ENCODE assay signal across 10 cellular contexts in genomic region chr11:537622-538430, GRCh38. TPM values are rescaled to one million over a fixed set of nuclear protein-coding genes. Genes with fewer than 3 reads are reported as not detected.
DNase-seq lines count a peak whose midpoint lies in the region; FAIRE-seq and TF ChIP-seq lines count a peak whose summit lies in the region.
"Had no signal": no experiment of that assay in that cellular context is flagged by ENCODE, and none has a peak within 500 bp of the region (broad histone marks: within the 10 kb centered on the region; RNA-seq: fewer than 3 reads in every experiment).

No MANE protein-coding gene starts in this region.

- H3K27ac ChIP-seq in PC-9 (no peak overlapping the region), esophagus squamous epithelium (peak overlapping the region in 2 of 4 donors; percentile 29 to 94)
- H3K27ac ChIP-seq: SJCRH30 had no signal

- H3K79me2 ChIP-seq in PC-9 (ENCODE audit: low read depth), result 0 out of 2 replicates have a peak, but pooled peaks cover 3% of the 10 kb centered on the region

- H3K27ac Mint-ChIP-seq in Calu3 (ENCODE audit: unreplicated experiment) (peak overlapping the region; percentile 66), progenitor cell of endocrine pancreas (no peak overlapping the region)

- CTCF ChIA-PET in Calu3 (lab: Charles Lee), result no interaction called here
- CTCF ChIA-PET in PC-9 (lab: Charles Lee), result no interaction called here

- no peaks in the 10 kb centered on the region for H3K4me1 ChIP-seq in PC-9 (replicated peaks; ENCODE audit: insufficient read depth)
- H3K4me1 ChIP-seq in esophagus squamous epithelium, result peaks cover 36 to 47% (median 38%) of the 10 kb centered on the region in 3 donors
- H3K4me1 ChIP-seq: SJCRH30 had no signal

- DNase-seq in Calu3, result no peak
- no peak for DNase-seq in PC-9
- DNase-seq in esophagus squamous epithelium (lab: John Stamatoyannopoulos, UW), result no peak
- DNase-seq in progenitor cell of endocrine pancreas (ENCODE audit: low spot score, unreplicated experiment), result no peak
- no peak for DNase-seq in activated CD4-positive, CD25-positive, alpha-beta regulatory T cell (lab: John Stamatoyannopoulos, UW)
- no peak for DNase-seq in NOMO-1 treated with DMSO at 0.1 percent for 48 hours (lab: John Stamatoyannopoulos, UW; ENCODE audit: unreplicated experiment)
- no peak for DNase-seq in NOMO-1 treated with dmso at 0.1 percent for 144 hours (lab: John Stamatoyannopoulos, UW; ENCODE audit: unreplicated experiment)
- DNase-seq in H54 (ENCODE audit: insufficient read length, low spot score), result no peak

- H3K9me3 Mint-ChIP-seq in Calu3 (ENCODE audit: low read depth, unreplicated experiment) (no peaks in the 10 kb centered on the region), progenitor cell of endocrine pancreas (ENCODE audit: low read depth) (no peaks in the 10 kb centered on the region)

- peak overlapping the region; percentile 85 for H3K4me2 ChIP-seq in PC-9

- no peaks in the 10 kb centered on the region for H4K20me1 ChIP-seq in PC-9 (ENCODE audit: insufficient read depth)

- H3K27me3 ChIP-seq in PC-9 (ENCODE audit: insufficient read depth, low read depth) (no peaks in the 10 kb centered on the region), esophagus squamous epithelium (no peaks in the 10 kb centered on the region)
- H3K27me3 ChIP-seq: SJCRH30 had no signal

- intact Hi-C loops in Calu3 (cut with micrococcal nuclease; ENCODE audit: unreplicated experiment), result no loop called here
- intact Hi-C loops in PC-9 (cut with micrococcal nuclease; ENCODE audit: unreplicated experiment), result loop anchor here (2.0 kb wide), 1 partner anchor 31 kb away; the partner anchor contains the start of gene RNH1
- intact Hi-C loops in esophagus squamous epithelium (cut with DNase I), result no loop called here

- TF ChIP-seq CTCF in Calu3 (IDR thresholded peaks at IDR 0.05; ENCODE audit: unreplicated experiment) (no peak), PC-9 (conservative IDR thresholded peaks at IDR 0.05) (no peak), esophagus squamous epithelium (IDR thresholded peaks at IDR 0.05) (no peak), progenitor cell of endocrine pancreas (IDR thresholded peaks at IDR 0.05; ENCODE audit: unreplicated experiment) (no peak)

- no peaks in the 10 kb centered on the region for H3K27me3 Mint-ChIP-seq in Calu3 (ENCODE audit: unreplicated experiment)
- H3K27me3 Mint-ChIP-seq in progenitor cell of endocrine pancreas, result no peaks in the 10 kb centered on the region

- 80% methylated on average over 1 of the region's 19 CpGs; no CpG with 5 or more reads in 1 of the 2 donors for WGBS in esophagus squamous epithelium, 2 donors

- H3K9me2 ChIP-seq in PC-9 (ENCODE audit: insufficient read depth), result no peaks in the 10 kb centered on the region

- peaks cover 8% of the 10 kb centered on the region for H3F3A ChIP-seq in PC-9 (ENCODE audit: insufficient read depth, low read depth)

- POLR2A ChIA-PET in PC-9 (lab: Charles Lee; ENCODE audit: unreplicated experiment), result no interaction called here

- FAIRE-seq in H54 (lab: Jason Lieb, UNC), result no peak
- FAIRE-seq: frontal cortex had no signal

- peak overlapping the region; percentile 64 for H3K4me3 ChIP-seq in PC-9
- H3K4me3 ChIP-seq in esophagus squamous epithelium, result peak overlapping the region; percentile 12 to 96 (median 92)
- H3K4me3 ChIP-seq: SJCRH30 had no signal

- TF ChIP-seq POLR2A in esophagus squamous epithelium (IDR thresholded peaks at IDR 0.05) (no peak), H54 (IDR thresholded peaks at IDR 0.05; ENCODE audit: low read depth, low read length) (no peak)

- H3K9me3 ChIP-seq in PC-9 (ENCODE audit: insufficient read depth, low read depth) (no peaks in the 10 kb centered on the region), esophagus squamous epithelium (no peaks in the 10 kb centered on the region)
- H3K9me3 ChIP-seq: SJCRH30 had no signal

- H3K4me3 Mint-ChIP-seq in Calu3 (ENCODE audit: low read depth, unreplicated experiment), result peak overlapping the region; percentile 90
- H3K4me3 Mint-ChIP-seq in progenitor cell of endocrine pancreas (ENCODE audit: low read depth), result peak overlapping the region; percentile 55

- H3K4me1 Mint-ChIP-seq in Calu3 (ENCODE audit: low read depth, unreplicated experiment) (peaks cover 7% of the 10 kb centered on the region), progenitor cell of endocrine pancreas (ENCODE audit: low read depth) (peaks cover 6% of the 10 kb centered on the region)

- no peaks in the 10 kb centered on the region for H3K36me3 ChIP-seq in PC-9 (ENCODE audit: low read depth)
- peaks cover 8 to 15% (median 10%) of the 10 kb centered on the region in 3 donors for H3K36me3 ChIP-seq in esophagus squamous epithelium

- H3K36me3 Mint-ChIP-seq in Calu3 (ENCODE audit: insufficient read depth, unreplicated experiment) (peaks cover 48% of the 10 kb centered on the region), progenitor cell of endocrine pancreas (ENCODE audit: insufficient read depth) (peaks cover 2% of the 10 kb centered on the region)

- peak overlapping the region; percentile 48; the same call in 1 of the 2 replicates for H2AFZ ChIP-seq in PC-9

- BruUV-seq in Calu3 (replicated peaks; lab: Mats Ljungman, UMichigan) (no TSS peak), PC-9 (replicated peaks; lab: Mats Ljungman, UMichigan) (no TSS peak)

RNA-seq across cellular contexts. Expression of gene LRRC56, which starts 0.5 kb away (rescaled TPM):
- total RNA-seq in Calu3 (2022), result 2.2 and 2.6 TPM in 2 replicates
- total RNA-seq in PC-9 (2021), result 5.0 and 6.3 TPM in 2 replicates
- 1 to 10 TPM in 2 of 4 donors, under 1 TPM in 2; 0.35 to 2.3 (median 1.2) TPM for total RNA-seq in esophagus squamous epithelium
- total RNA-seq in progenitor cell of endocrine pancreas, result 5.1 and 5.4 TPM in 2 replicates

RNA-seq across cellular contexts. Expression of gene HRAS, which starts 2.5 kb away (rescaled TPM):
- total RNA-seq in Calu3 (2022) (42.1 and 47.9 TPM in 2 replicates), PC-9 (2021) (47.2 and 47.5 TPM in 2 replicates), esophagus squamous epithelium (100 to 1,000 TPM in 2 of 4 donors, 10 to 100 TPM in 2; 56.7 to 106 (median 85.2) TPM), progenitor cell of endocrine pancreas (53.4 and 61.6 TPM in 2 replicates)

RNA-seq across cellular contexts. Expression of gene LMNTD2, which starts 22.7 kb away (rescaled TPM):
- 7.2 and 7.8 TPM in 2 replicates for total RNA-seq in Calu3 (2022)
- 12.8 and 16.3 TPM in 2 replicates for total RNA-seq in PC-9 (2021)
- 1 to 10 TPM; 2.1 to 4.6 (median 3.8) TPM for total RNA-seq in esophagus squamous epithelium
- 15.6 and 19.3 TPM in 2 replicates for total RNA-seq in progenitor cell of endocrine pancreas
- total RNA-seq: frontal cortex had no signal

RNA-seq across cellular contexts. Expression of gene RASSF7, which starts 22.9 kb away (rescaled TPM):
- total RNA-seq in Calu3 (2022), result 93.3 and 100 TPM in 2 replicates
- 36.2 and 40.8 TPM in 2 replicates for total RNA-seq in PC-9 (2021)
- 10 to 100 TPM; 35.7 to 54.0 (median 44.4) TPM for total RNA-seq in esophagus squamous epithelium
- total RNA-seq in progenitor cell of endocrine pancreas, result 38.2 and 40.8 TPM in 2 replicates

RNA-seq across cellular contexts. Expression of gene RNH1, which starts 30.8 kb away (rescaled TPM):
- total RNA-seq in Calu3 (2022) (103 and 107 TPM in 2 replicates), PC-9 (2021) (87.8 and 104 TPM in 2 replicates), esophagus squamous epithelium (100 to 1,000 TPM; 206 to 378 (median 222) TPM), progenitor cell of endocrine pancreas (49.4 and 52.6 TPM in 2 replicates)
